Comparison of ENCODE assay signal across 8 cellular contexts in the genomic region with DNA sequence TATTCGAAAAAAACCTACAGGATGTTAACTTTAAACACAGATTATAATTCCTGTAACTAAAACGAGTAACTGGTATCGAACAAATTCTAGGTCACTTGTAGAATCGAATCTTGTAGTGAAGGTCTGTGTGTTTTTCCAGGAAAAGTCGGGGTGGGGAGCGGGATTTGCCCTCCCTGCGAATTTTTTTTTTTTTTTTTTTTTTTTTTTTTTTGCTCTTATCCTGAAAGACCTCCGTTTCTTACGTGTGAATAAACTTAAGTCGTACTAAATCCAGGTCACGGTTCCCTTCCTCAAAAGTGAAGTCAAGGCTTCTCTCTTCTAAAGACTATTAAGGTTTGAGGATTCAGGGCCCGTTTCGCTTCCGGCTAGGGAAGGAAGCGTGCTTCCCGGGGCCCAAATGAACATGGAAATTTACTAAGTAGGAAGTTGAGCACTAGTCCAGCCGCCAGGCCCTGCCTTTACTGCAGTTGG. TPM values are rescaled to one million over a fixed set of nuclear protein-coding genes. Genes with fewer than 3 reads are reported as not detected.
DNase-seq lines count a peak whose midpoint lies in the region; ATAC-seq and TF ChIP-seq lines count a peak whose summit lies in the region.

No MANE protein-coding gene starts in this region.

- H3K9me2 ChIP-seq in Karpas-422 (replicated peaks; ENCODE audit: insufficient read depth, low read length) = no peaks in the 10 kb centered on the region

- H3K27me3 ChIP-seq in Karpas-422 (ENCODE audit: low read length) = no peaks in the 10 kb centered on the region
- no peaks in the 10 kb centered on the region for H3K27me3 ChIP-seq in adrenal gland
- no peaks in the 10 kb centered on the region for H3K27me3 ChIP-seq in left lung
- H3K27me3 ChIP-seq in thoracic aorta (replicated peaks; ENCODE audit: insufficient read depth) = no peaks in the 10 kb centered on the region

- intact Hi-C loops in adrenal gland (cut with DNase I) = no loop called here
- intact Hi-C loops in left lung (cut with DNase I) = no loop called here

- peak; percentile 59 for DNase-seq in CMK (ENCODE audit: low read depth)
- DNase-seq in Karpas-422 = no peak
- peak in 3 of 7 donors; percentile 77 to 90 (median 82) for DNase-seq in adrenal gland
- DNase-seq in left lung = no peak
- DNase-seq in thoracic aorta (ENCODE audit: low spot score) = no peak
- DNase-seq in NCI-H774 (lab: John Stamatoyannopoulos, UW) = no peak
- DNase-seq in GM13976 (ENCODE audit: low spot score) = no peak

- H3K9me3 ChIP-seq in Karpas-422 (ENCODE audit: low read length) = no peaks in the 10 kb centered on the region
- no peaks in the 10 kb centered on the region for H3K9me3 ChIP-seq in adrenal gland (replicated peaks in 1 of 3)
- H3K9me3 ChIP-seq in left lung = no peaks in the 10 kb centered on the region
- H3K9me3 ChIP-seq in thoracic aorta = no peaks in the 10 kb centered on the region

- peaks cover 51% of the 10 kb centered on the region for H3K4me1 ChIP-seq in Karpas-422 (ENCODE audit: low read length)
- H3K4me1 ChIP-seq in adrenal gland (replicated peaks in 1 of 2) = peaks cover 16 to 44% of the 10 kb centered on the region in 2 donors
- peaks cover 7 to 38% of the 10 kb centered on the region in 2 donors for H3K4me1 ChIP-seq in left lung
- H3K4me1 ChIP-seq in thoracic aorta (ENCODE audit: control insufficient read depth in 1 of 2, low read depth in 2 of 2) = peaks cover 20 to 34% of the 10 kb centered on the region in 2 donors

- peak overlapping the region; percentile 91 for H3K4me2 ChIP-seq in Karpas-422 (ENCODE audit: low read depth, low read length, poor library complexity, severe bottlenecking)

- peak overlapping the region; percentile 89 for H3K9ac ChIP-seq in Karpas-422 (ENCODE audit: low read length)

- 0 to 1% (median 1%) methylated on average over 16 to 17 of the region's 17 CpGs for WGBS in adrenal gland, 4 donors

- TF ChIP-seq POLR2A in adrenal gland (IDR thresholded peaks at IDR 0.05) = no peak

- TF ChIP-seq CTCF in adrenal gland (IDR thresholded peaks at IDR 0.05) (no peak), left lung (IDR thresholded peaks at IDR 0.05) (no peak), thoracic aorta (IDR thresholded peaks at IDR 0.05) (no peak), GM13976 (IDR thresholded peaks at IDR 0.05; ENCODE audit: borderline replicate concordance, control extremely low read depth, extremely low read depth, insufficient read depth, missing control alignments) (no peak)

- H3K27ac ChIP-seq in Karpas-422 (ENCODE audit: low read length) (peak overlapping the region; percentile 88), adrenal gland (peak overlapping the region; percentile 96 to 98 (median 98)), left lung (peak overlapping the region; percentile 99), thoracic aorta (peak overlapping the region; percentile 98 to 99)

- ATAC-seq in left lung = no peak
- peak; percentile 58 for ATAC-seq in thoracic aorta (ENCODE audit: insufficient number of reproducible peaks, low FRiP score, low read depth)
- ATAC-seq in HG02759 (IDR thresholded peaks at IDR 0.05; ENCODE audit: unreplicated experiment) = no peak

- no peak overlapping the region for H2AFZ ChIP-seq in Karpas-422 (ENCODE audit: low read length)

- H3K36me3 ChIP-seq in Karpas-422 (ENCODE audit: insufficient read depth, low read length) (no peaks in the 10 kb centered on the region), adrenal gland (replicated peaks in 1 of 2) (no peaks in the 10 kb centered on the region), left lung (no peaks in the 10 kb centered on the region), thoracic aorta (no peaks in the 10 kb centered on the region)

- peaks cover 59% of the 10 kb centered on the region for H3K79me2 ChIP-seq in Karpas-422 (ENCODE audit: low read length)

- H4K20me1 ChIP-seq in Karpas-422 (ENCODE audit: insufficient read depth, low read depth, low read length) = no peaks in the 10 kb centered on the region

- H3K4me3 ChIP-seq in Karpas-422 (ENCODE audit: low read length) (peak overlapping the region; percentile 83), adrenal gland (peak overlapping the region; percentile 46 to 96 (median 80)), left lung (peak overlapping the region; percentile 80 to 82), thoracic aorta (peak overlapping the region; percentile 98)

- in situ Hi-C loops in GM13976 (cut with MboI; ENCODE audit: low sequenced_read_pairs, unreplicated experiment) = no loop called here

RNA-seq across cellular contexts. Expression of a gene that starts 0.8 kb away (rescaled TPM):
- total RNA-seq in Karpas-422 (2014; rRNA removed; shearing (Covaris generic); ENCODE audit: low replicate concordance) = 127 and 181 TPM in 2 replicates
- total RNA-seq in adrenal gland (100 to 1,000 TPM in 2 of 8 donors, 10 to 100 TPM in 6; 47.5 to 108 (median 75.5) TPM), left lung (10 to 100 TPM; 56.7 to 74.8 TPM), thoracic aorta (100 to 1,000 TPM in 1 of 2 donors, 10 to 100 TPM in 1; 80.6 to 103 TPM)
- 10 to 100 TPM in 2 of 3 donors, 1 to 10 TPM in 1; 6.4 to 27.5 (median 16.8) TPM for polyA plus RNA-seq in adrenal gland
